In the genomic region with DNA sequence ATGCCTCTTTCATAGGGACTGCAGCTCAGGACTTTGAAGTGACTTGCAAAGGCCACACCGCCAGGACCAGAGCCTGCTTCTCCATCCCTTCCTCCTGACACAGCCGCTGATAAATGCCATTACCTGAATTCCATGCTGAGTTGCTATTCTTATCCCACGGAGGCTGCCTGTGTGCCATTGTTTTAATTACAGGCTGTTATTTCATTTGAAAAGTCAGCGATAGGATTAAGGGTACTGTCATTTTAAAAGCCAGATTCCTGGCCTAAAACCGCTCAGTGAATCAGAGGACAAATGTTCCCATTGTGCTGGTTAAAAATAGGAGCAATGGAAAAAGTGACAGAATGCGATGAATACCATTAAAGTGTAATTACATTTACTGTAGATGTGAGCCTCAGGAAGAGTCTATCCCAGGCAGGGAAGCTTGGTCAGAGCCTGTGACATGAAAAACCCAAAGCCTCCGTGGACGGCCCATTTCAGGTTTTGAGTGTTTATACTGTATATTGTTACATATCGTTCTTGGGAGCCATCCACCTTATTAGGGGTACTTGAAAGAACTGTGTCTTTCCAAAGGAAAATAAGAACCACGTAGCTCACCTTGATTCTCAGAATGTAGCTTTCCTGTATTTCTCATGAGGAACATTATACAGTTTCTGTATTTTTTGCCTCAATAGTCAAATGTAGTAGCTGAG, we compare ENCODE assay signal across 13 cellular contexts. TPM values are rescaled to one million over a fixed set of nuclear protein-coding genes. Genes with fewer than 3 reads are reported as not detected.
DNase-seq lines count a peak whose midpoint lies in the region; ATAC-seq and TF ChIP-seq lines count a peak whose summit lies in the region.
"Had no signal": no experiment of that assay in that cellular context is flagged by ENCODE, and none has a peak within 500 bp of the region (broad histone marks: within the 10 kb centered on the region; RNA-seq: fewer than 3 reads in every experiment).

No MANE protein-coding gene starts in this region.

- H3K27ac ChIP-seq in A673 (ENCODE audit: low read depth, low read length, poor library complexity, severe bottlenecking) (no peak overlapping the region), HUES48 (ENCODE audit: low read depth, low read length) (peak overlapping the region; percentile 46)
- H3K27ac ChIP-seq: neutrophil had no signal

- intact Hi-C loops in A673 (cut with micrococcal nuclease; ENCODE audit: unreplicated experiment) (no loop called here), left colon (cut with DNase I, micrococcal nuclease) (no loop called here)
- intact Hi-C loops in activated T-helper 2 cell treated with anti-CD3 and anti-CD28 coated beads, Interferon-gamma antibody, Interleukin-2, Interleukin-4, amounts not matched to agents 10 μg/mL and 5 μg/mL and 100 μg/mL, durations not matched to agents 14 hours and 24 hours and 36 hours (cut with micrococcal nuclease), result loop anchor here (10.0 kb wide), 1 partner anchor 131 kb away; no protein-coding TSS in a partner anchor

- no peak for ATAC-seq in left colon
- ATAC-seq: stimulated activated naive CD8-positive, alpha-beta T cell treated with anti-CD3 and anti-CD28 coated beads, Interleukin-15, amount 100 ng/mL, for 72 hours had no signal

- CTCF ChIA-PET in A673 (lab: Charles Lee), result no interaction called here

- peak; percentile 14 for DNase-seq in A673 (ENCODE audit: low spot score)
- DNase-seq in dermis microvascular lymphatic vessel endothelial cell (ENCODE audit: low read depth in 2 of 2), result peak; percentile 75 to 85
- peak; percentile 35 for DNase-seq in medulla oblongata (ENCODE audit: extremely low spot score)
- no peak for DNase-seq in NCI-H2196 treated with DMSO at 0.1 percent for 48 hours (lab: John Stamatoyannopoulos, UW; ENCODE audit: unreplicated experiment)
- no peak for DNase-seq in left colon
- DNase-seq in effector CD4-positive, alpha-beta T cell, result no peak
- DNase-seq in activated T-helper 2 cell treated with anti-CD3 and anti-CD28 coated beads, Interferon-gamma antibody, Interleukin-2, Interleukin-4, amounts not matched to agents 10 μg/mL and 5 μg/mL and 100 μg/mL, durations not matched to agents 14 hours and 24 hours and 36 hours (ENCODE audit: low spot score), result no peak
- DNase-seq: activated gamma-delta T cell treated with Interleukin-2 at 50 U/mL for 16 hours; AML-193; stimulated activated CD4-positive, alpha-beta T cell treated with anti-CD3 and anti-CD28 coated beads, Interleukin-4, amount 100 ng/mL, for 24 hours; stimulated activated naive CD8-positive, alpha-beta T cell treated with anti-CD3 and anti-CD28 coated beads, Interleukin-15, amount 100 ng/mL, for 72 hours had no signal

- no peak overlapping the region for H3K27ac Mint-ChIP-seq in activated T-helper 2 cell treated with anti-CD3 and anti-CD28 coated beads, Interferon-gamma antibody, Interleukin-2, Interleukin-4, amounts not matched to agents 10 μg/mL and 5 μg/mL and 100 μg/mL, durations not matched to agents 14 hours and 24 hours and 36 hours
- H3K27ac Mint-ChIP-seq: stimulated activated naive CD8-positive, alpha-beta T cell treated with anti-CD3 and anti-CD28 coated beads, Interleukin-15, amount 100 ng/mL, for 72 hours had no signal

- H3K36me3 ChIP-seq in A673 (ENCODE audit: insufficient read depth, low read length, poor library complexity, severe bottlenecking) (no peaks in the 10 kb centered on the region), HUES48 (ENCODE audit: control insufficient read depth, insufficient read depth, low read length) (no peaks in the 10 kb centered on the region)
- H3K36me3 ChIP-seq: neutrophil had no signal

- H3K4me1 ChIP-seq in A673 (ENCODE audit: insufficient read depth, low read length, poor library complexity, severe bottlenecking), result no peaks in the 10 kb centered on the region
- H3K4me1 ChIP-seq in HUES48 (ENCODE audit: control insufficient read depth, insufficient read depth, low read length), result peaks cover 4% of the 10 kb centered on the region; the same call in 1 of the 2 replicates

- H3K36me3 Mint-ChIP-seq in activated T-helper 2 cell treated with anti-CD3 and anti-CD28 coated beads, Interferon-gamma antibody, Interleukin-2, Interleukin-4, amounts not matched to agents 10 μg/mL and 5 μg/mL and 100 μg/mL, durations not matched to agents 14 hours and 24 hours and 36 hours (ENCODE audit: low read depth), result no peaks in the 10 kb centered on the region

- H3K27me3 ChIP-seq in A673 (replicated peaks; ENCODE audit: insufficient read depth, low read depth, low read length, poor library complexity) (no peaks in the 10 kb centered on the region), HUES48 (ENCODE audit: control insufficient read depth, insufficient read depth, low read length) (no peaks in the 10 kb centered on the region)
- H3K27me3 ChIP-seq: neutrophil had no signal

- H3K9ac ChIP-seq in HUES48 (ENCODE audit: low read depth, low read length), result no peak overlapping the region

- no peak for TF ChIP-seq CTCF in A673 (conservative IDR thresholded peaks at IDR 0.05; ENCODE audit: low read depth, low read length)

- peaks cover 4% of the 10 kb centered on the region for H3K27me3 Mint-ChIP-seq in activated T-helper 2 cell treated with anti-CD3 and anti-CD28 coated beads, Interferon-gamma antibody, Interleukin-2, Interleukin-4, amounts not matched to agents 10 μg/mL and 5 μg/mL and 100 μg/mL, durations not matched to agents 14 hours and 24 hours and 36 hours (ENCODE audit: low read depth)

- H3K4me1 Mint-ChIP-seq in activated T-helper 2 cell treated with anti-CD3 and anti-CD28 coated beads, Interferon-gamma antibody, Interleukin-2, Interleukin-4, amounts not matched to agents 10 μg/mL and 5 μg/mL and 100 μg/mL, durations not matched to agents 14 hours and 24 hours and 36 hours (ENCODE audit: low read depth), result peaks cover 5% of the 10 kb centered on the region

- BruUV-seq in A673 (replicated peaks; lab: Mats Ljungman, UMichigan), result no TSS peak

- H3K4me3 ChIP-seq in A673 (ENCODE audit: low read depth, low read length, poor library complexity, severe bottlenecking) (no peak overlapping the region), HUES48 (ENCODE audit: low read depth, low read length) (no peak overlapping the region)

- no peak overlapping the region for H3K4me3 Mint-ChIP-seq in activated T-helper 2 cell treated with anti-CD3 and anti-CD28 coated beads, Interferon-gamma antibody, Interleukin-2, Interleukin-4, amounts not matched to agents 10 μg/mL and 5 μg/mL and 100 μg/mL, durations not matched to agents 14 hours and 24 hours and 36 hours (ENCODE audit: low read depth)
- H3K4me3 Mint-ChIP-seq: stimulated activated naive CD8-positive, alpha-beta T cell treated with anti-CD3 and anti-CD28 coated beads, Interleukin-15, amount 100 ng/mL, for 72 hours had no signal

- no peaks in the 10 kb centered on the region for H3K9me3 ChIP-seq in A673 (ENCODE audit: low read depth, low read length, poor library complexity, severe bottlenecking)
- H3K9me3 ChIP-seq in HUES48 (ENCODE audit: control insufficient read depth, insufficient read depth, low read length), result no peaks in the 10 kb centered on the region
- H3K9me3 ChIP-seq: neutrophil had no signal

- POLR2A ChIA-PET in A673 (lab: Charles Lee; ENCODE audit: low non-redundant PET), result no interaction called here

- H3K9me3 Mint-ChIP-seq in activated T-helper 2 cell treated with anti-CD3 and anti-CD28 coated beads, Interferon-gamma antibody, Interleukin-2, Interleukin-4, amounts not matched to agents 10 μg/mL and 5 μg/mL and 100 μg/mL, durations not matched to agents 14 hours and 24 hours and 36 hours, result no peaks in the 10 kb centered on the region
- H3K9me3 Mint-ChIP-seq: stimulated activated naive CD8-positive, alpha-beta T cell treated with anti-CD3 and anti-CD28 coated beads, Interleukin-15, amount 100 ng/mL, for 72 hours had no signal

RNA-seq across cellular contexts. Expression of a gene that starts 41.3 kb away (rescaled TPM):
- total RNA-seq in A673 (2021) (32.7 and 37.6 TPM in 2 replicates), dermis microvascular lymphatic vessel endothelial cell (13.8 and 15.0 TPM in 2 replicates), left colon (10 to 100 TPM; 19.6 to 20.5 TPM)
- total RNA-seq in activated T-helper 2 cell treated with anti-CD3 and anti-CD28 coated beads, Interferon-gamma antibody, Interleukin-2, Interleukin-4, amounts not matched to agents 10 μg/mL and 5 μg/mL and 100 μg/mL, durations not matched to agents 14 hours and 24 hours and 36 hours, result 42.5 and 48.8 TPM in 2 replicates

Comparison
In these comparisons a context has a peak if more than half of its experiments do, and no peak if none do; other contexts are left out.
1. DNase-seq: peak in A673 (single experiment), dermis microvascular lymphatic vessel endothelial cell (2 of 2) and medulla oblongata (single experiment); none in NCI-H2196 treated with DMSO at 0.1 percent for 48 hours (single experiment), left colon (0 of 2), effector CD4-positive, alpha-beta T cell (single experiment) and activated T-helper 2 cell treated with anti-CD3 and anti-CD28 coated beads, Interferon-gamma antibody, Interleukin-2, Interleukin-4, amounts not matched to agents 10 μg/mL and 5 μg/mL and 100 μg/mL, durations not matched to agents 14 hours and 24 hours and 36 hours (single experiment).